In the genomic region with DNA sequence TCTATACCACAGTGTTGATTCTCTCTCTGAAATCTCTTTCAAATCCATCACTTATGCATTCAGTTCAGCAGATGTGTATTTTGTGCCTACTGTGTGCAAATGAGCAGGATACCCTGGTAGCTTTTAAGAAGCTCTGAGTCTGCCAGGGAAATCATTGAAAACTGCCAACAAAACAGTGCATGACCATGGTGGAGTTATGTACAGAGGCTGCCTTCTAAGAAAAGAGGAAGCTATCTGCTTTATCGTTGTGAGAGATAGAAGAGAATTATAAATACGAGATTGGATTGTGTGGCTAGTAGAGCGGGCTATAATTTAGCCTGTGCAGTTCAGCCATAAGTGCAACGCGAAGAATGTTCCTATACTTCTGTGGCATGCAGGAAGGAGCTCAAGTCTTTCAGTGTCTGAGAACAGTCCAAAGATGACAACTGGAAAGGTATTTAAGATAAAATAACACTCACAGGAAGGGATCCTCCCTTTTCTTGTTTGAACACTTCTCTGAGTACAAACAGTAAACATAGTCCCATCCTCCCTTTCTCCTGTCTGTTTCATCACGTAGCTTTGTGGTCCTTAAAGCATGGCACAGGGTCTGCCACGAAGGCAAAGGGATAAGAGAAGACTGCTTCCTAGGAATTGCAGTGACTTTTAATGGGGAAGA, we compare ENCODE assay signal across 11 cellular contexts. TPM values are rescaled to one million over a fixed set of nuclear protein-coding genes. Genes with fewer than 3 reads are reported as not detected.
DNase-seq lines count a peak whose midpoint lies in the region; ATAC-seq and TF ChIP-seq lines count a peak whose summit lies in the region.
"Had no signal": no experiment of that assay in that cellular context is flagged by ENCODE, and none has a peak within 500 bp of the region (broad histone marks: within the 10 kb centered on the region; RNA-seq: fewer than 3 reads in every experiment).

No MANE protein-coding gene starts in this region.

- peak overlapping the region; percentile 10 for H3K4me3 ChIP-seq in effector memory CD4-positive, alpha-beta T cell (ENCODE audit: insufficient read depth, low read depth, low read length, poor library complexity, severe bottlenecking)

- H3K27ac ChIP-seq in effector memory CD4-positive, alpha-beta T cell (ENCODE audit: insufficient read depth, low read length, poor library complexity, severe bottlenecking) = no peak overlapping the region

- no peak for DNase-seq in activated T-cell treated with anti-CD3 and anti-CD28 coated beads, Interleukin-2, amount 50 U/mL, for 4 hours
- DNase-seq in activated T-cell treated with anti-CD3 and anti-CD28 coated beads, Interleukin-2, amount 50 U/mL, for 48 hours = no peak
- no peak for DNase-seq in T-helper 17 cell
- no peak for DNase-seq in effector memory CD4-positive, alpha-beta T cell
- DNase-seq in kidney glomerular epithelial cell (lab: John Stamatoyannopoulos, UW) = no peak
- no peak for DNase-seq in natural killer cell
- no peak for DNase-seq in germinal center (ENCODE audit: low spot score)
- DNase-seq: activated effector memory CD4-positive, alpha-beta T cell treated with anti-CD3 and anti-CD28 coated beads, Interleukin-2, amount 50 U/mL, for 16 hours; effector memory CD8-positive, alpha-beta T cell; NCI-H1930 had no signal

- H3K4me1 Mint-ChIP-seq in activated T-cell treated with anti-CD3 and anti-CD28 coated beads, Interleukin-2, amount 50 U/mL, for 4 hours (ENCODE audit: low read depth) = peaks cover 64% of the 10 kb centered on the region
- H3K4me1 Mint-ChIP-seq in T-helper 17 cell (peaks cover 49% of the 10 kb centered on the region), natural killer cell (peaks cover 48 to 52% of the 10 kb centered on the region in 2 donors)
- H3K4me1 Mint-ChIP-seq in stimulated activated memory B cell treated with anti-CD40 and anti-IgM and Interleukin-4, amounts not matched to agents 10 μg/mL and 1 μg/mL and 100 μg/mL, for 72 hours = peaks cover 61% of the 10 kb centered on the region

- intact Hi-C loops in natural killer cell (cut with micrococcal nuclease) = loop anchor here (5.0 to 10.0 kb wide), 2 partner anchors 226 to 663 kb away; a partner anchor contains a TSS

- no peaks in the 10 kb centered on the region for H3K27me3 ChIP-seq in effector memory CD4-positive, alpha-beta T cell (replicated peaks; ENCODE audit: control insufficient read depth, insufficient read depth, low read length, poor library complexity, severe bottlenecking)

- no peaks in the 10 kb centered on the region for H3K27me3 Mint-ChIP-seq in activated T-cell treated with anti-CD3 and anti-CD28 coated beads, Interleukin-2, amount 50 U/mL, for 4 hours (ENCODE audit: low read depth)
- H3K27me3 Mint-ChIP-seq in T-helper 17 cell (no peaks in the 10 kb centered on the region), natural killer cell (ENCODE audit: low read depth in 2 of 2) (no peaks in the 10 kb centered on the region)
- no peaks in the 10 kb centered on the region for H3K27me3 Mint-ChIP-seq in stimulated activated memory B cell treated with anti-CD40 and anti-IgM and Interleukin-4, amounts not matched to agents 10 μg/mL and 1 μg/mL and 100 μg/mL, for 72 hours
- H3K27me3 Mint-ChIP-seq: effector memory CD8-positive, alpha-beta T cell had no signal

- H3K4me3 Mint-ChIP-seq in activated T-cell treated with anti-CD3 and anti-CD28 coated beads, Interleukin-2, amount 50 U/mL, for 4 hours = peak overlapping the region; percentile 98
- peak overlapping the region; percentile 59 for H3K4me3 Mint-ChIP-seq in T-helper 17 cell
- peak overlapping the region; percentile 36 for H3K4me3 Mint-ChIP-seq in stimulated activated memory B cell treated with anti-CD40 and anti-IgM and Interleukin-4, amounts not matched to agents 10 μg/mL and 1 μg/mL and 100 μg/mL, for 72 hours
- no peak overlapping the region for H3K4me3 Mint-ChIP-seq in natural killer cell
- H3K4me3 Mint-ChIP-seq: effector memory CD8-positive, alpha-beta T cell had no signal

- H3K27ac Mint-ChIP-seq in T-helper 17 cell = peak overlapping the region; percentile 92
- peak overlapping the region; percentile 74 for H3K27ac Mint-ChIP-seq in stimulated activated memory B cell treated with anti-CD40 and anti-IgM and Interleukin-4, amounts not matched to agents 10 μg/mL and 1 μg/mL and 100 μg/mL, for 72 hours
- H3K27ac Mint-ChIP-seq in natural killer cell = no peak overlapping the region
- H3K27ac Mint-ChIP-seq: effector memory CD8-positive, alpha-beta T cell had no signal

- ATAC-seq in activated T-cell treated with anti-CD3 and anti-CD28 coated beads, Interleukin-2, amount 50 U/mL, for 4 hours = no peak
- ATAC-seq in T-helper 17 cell = no peak
- ATAC-seq in stimulated activated memory B cell treated with anti-CD40 and anti-IgM and Interleukin-4, amounts not matched to agents 10 μg/mL and 1 μg/mL and 100 μg/mL, for 72 hours = no peak
- no peak for ATAC-seq in natural killer cell
- ATAC-seq: effector memory CD8-positive, alpha-beta T cell had no signal

- H3K36me3 Mint-ChIP-seq in activated T-cell treated with anti-CD3 and anti-CD28 coated beads, Interleukin-2, amount 50 U/mL, for 4 hours (ENCODE audit: insufficient read depth) = no peaks in the 10 kb centered on the region
- H3K36me3 Mint-ChIP-seq in T-helper 17 cell (ENCODE audit: low read depth) (no peaks in the 10 kb centered on the region), natural killer cell (no peaks in the 10 kb centered on the region)
- peaks cover 6% of the 10 kb centered on the region for H3K36me3 Mint-ChIP-seq in stimulated activated memory B cell treated with anti-CD40 and anti-IgM and Interleukin-4, amounts not matched to agents 10 μg/mL and 1 μg/mL and 100 μg/mL, for 72 hours

- peaks cover 47% of the 10 kb centered on the region for H3K4me1 ChIP-seq in effector memory CD4-positive, alpha-beta T cell (ENCODE audit: control insufficient read depth, insufficient read depth, low read length, poor library complexity, severe bottlenecking)

- H3K36me3 ChIP-seq in effector memory CD4-positive, alpha-beta T cell (ENCODE audit: control insufficient read depth, insufficient read depth, low read length) = no peaks in the 10 kb centered on the region

- no peak for TF ChIP-seq CTCF in natural killer cell (IDR thresholded peaks at IDR 0.05)

- H3K9me3 ChIP-seq in T-helper 17 cell (ENCODE audit: control insufficient read depth, low read length, poor library complexity, severe bottlenecking) = no peaks in the 10 kb centered on the region
- no peaks in the 10 kb centered on the region for H3K9me3 ChIP-seq in effector memory CD4-positive, alpha-beta T cell (ENCODE audit: control insufficient read depth, low read length)

- H3K9me3 Mint-ChIP-seq in activated T-cell treated with anti-CD3 and anti-CD28 coated beads, Interleukin-2, amount 50 U/mL, for 4 hours = no peaks in the 10 kb centered on the region
- no peaks in the 10 kb centered on the region for H3K9me3 Mint-ChIP-seq in stimulated activated memory B cell treated with anti-CD40 and anti-IgM and Interleukin-4, amounts not matched to agents 10 μg/mL and 1 μg/mL and 100 μg/mL, for 72 hours
- no peaks in the 10 kb centered on the region for H3K9me3 Mint-ChIP-seq in natural killer cell
- H3K9me3 Mint-ChIP-seq: effector memory CD8-positive, alpha-beta T cell had no signal

RNA-seq across cellular contexts. Expression of a gene that starts 4.4 kb away (rescaled TPM):
- total RNA-seq in activated T-cell treated with anti-CD3 and anti-CD28 coated beads, Interleukin-2, amount 50 U/mL, for 4 hours = 10 to 100 TPM; 29.9 to 49.0 (median 40.2) TPM
- total RNA-seq in T-helper 17 cell = 10 to 100 TPM; 22.8 to 31.0 TPM
- 10 to 100 TPM; 17.2 to 23.2 (median 22.2) TPM for total RNA-seq in natural killer cell

Comparison
In these comparisons a context has a peak if more than half of its experiments do, and no peak if none do; other contexts are left out.
1. H3K27ac Mint-ChIP-seq: peak in T-helper 17 cell (single experiment) and stimulated activated memory B cell treated with anti-CD40 and anti-IgM and Interleukin-4, amounts not matched to agents 10 μg/mL and 1 μg/mL and 100 μg/mL, for 72 hours (single experiment); none in natural killer cell (0 of 2).